ENCODE assay signal across 15 cellular contexts in the genomic region with DNA sequence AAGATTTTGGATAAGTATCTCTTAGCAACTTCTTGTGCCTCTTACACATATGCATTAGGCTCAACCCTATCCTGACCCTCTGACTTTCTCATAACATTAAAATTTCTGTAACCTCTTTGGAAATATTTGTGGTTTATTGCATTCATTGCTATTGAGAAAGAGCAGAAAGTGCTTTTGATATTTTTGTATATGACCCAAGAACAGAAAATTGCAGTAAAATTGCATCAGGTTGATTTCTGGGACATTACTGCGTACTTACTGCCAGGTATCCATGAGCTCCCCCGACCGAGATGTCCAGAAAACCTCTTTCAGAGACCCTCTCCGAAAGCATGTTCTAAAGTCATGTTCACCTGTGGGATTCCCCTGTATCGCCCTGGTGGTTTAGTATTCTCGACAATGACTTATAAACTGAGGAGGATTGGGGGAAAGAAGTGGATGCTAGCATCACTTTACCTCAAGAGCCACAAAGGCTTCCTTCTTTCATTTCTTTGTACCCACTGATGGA. TPM values are rescaled to one million over a fixed set of nuclear protein-coding genes. Genes with fewer than 3 reads are reported as not detected.
DNase-seq lines count a peak whose midpoint lies in the region; ATAC-seq, FAIRE-seq and TF ChIP-seq lines count a peak whose summit lies in the region.
"Had no signal": no experiment of that assay in that cellular context is flagged by ENCODE, and none has a peak within 500 bp of the region (broad histone marks: within the 10 kb centered on the region; RNA-seq: fewer than 3 reads in every experiment).

No MANE protein-coding gene starts in this region.

- POLR2A ChIA-PET in BJ (lab: Charles Lee): no interaction called here

- no peak overlapping the region for H2BK15ac ChIP-seq in mesenchymal stem cell (ENCODE audit: low read depth, poor library complexity, severe bottlenecking)

- no peak overlapping the region for H3K4me3 Mint-ChIP-seq in astrocyte (ENCODE audit: unreplicated experiment)

- no peaks in the 10 kb centered on the region for H3K79me1 ChIP-seq in mesenchymal stem cell (replicated peaks; ENCODE audit: low read length, poor library complexity, severe bottlenecking)

- no peak overlapping the region for H2BK120ac ChIP-seq in mesenchymal stem cell (ENCODE audit: low read depth, low read length)

- H2AFZ ChIP-seq in Karpas-422 (ENCODE audit: low read length) (no peak overlapping the region), astrocyte (ENCODE audit: low read depth, low read length) (no peak overlapping the region), mesenchymal stem cell (ENCODE audit: low read depth, low read length) (no peak overlapping the region)

- H3K9me2 ChIP-seq in Karpas-422 (replicated peaks; ENCODE audit: insufficient read depth, low read length): no peaks in the 10 kb centered on the region

- H4K20me1 ChIP-seq in Karpas-422 (ENCODE audit: insufficient read depth, low read depth, low read length) (no peaks in the 10 kb centered on the region), astrocyte (ENCODE audit: insufficient read depth, low read length) (no peaks in the 10 kb centered on the region)

- FAIRE-seq in astrocyte (lab: Jason Lieb, UNC): no peak
- FAIRE-seq: H1, kidney had no signal

- no peak overlapping the region for H3K4ac ChIP-seq in mesenchymal stem cell (ENCODE audit: low read depth in 1 of 2, low read length in 2 of 2)

- no peak overlapping the region for H3K18ac ChIP-seq in mesenchymal stem cell (ENCODE audit: low read depth in 1 of 2, low read length in 2 of 2)

- no peak overlapping the region for H4K91ac ChIP-seq in mesenchymal stem cell (ENCODE audit: low read length)

- peak; percentile 80 for DNase-seq in BJ (ENCODE audit: low read depth)
- DNase-seq in Karpas-422: peak; percentile 31
- DNase-seq in astrocyte (ENCODE audit: low read depth): peak; percentile 80
- peak; percentile 64 for DNase-seq in mesenchymal stem cell
- DNase-seq in DMS153 (lab: John Stamatoyannopoulos, UW): no peak
- DNase-seq in HT-29 (ENCODE audit: low spot score): no peak
- DNase-seq in NAMALWA (ENCODE audit: low spot score): no peak
- DNase-seq: activated CD4-positive, alpha-beta T cell treated with anti-CD3 and anti-CD28 coated beads for 4 hours; activated naive CD4-positive, alpha-beta T cell treated with Interleukin-2 at 50 U/mL for 16 hours; colonic mucosa; COR-L47; kidney; NCI-H1930 had no signal

- H3K4me2 ChIP-seq in Karpas-422 (ENCODE audit: low read depth, low read length, poor library complexity, severe bottlenecking) (no peak overlapping the region), astrocyte (ENCODE audit: low read length) (no peak overlapping the region), mesenchymal stem cell (ENCODE audit: low read length, poor library complexity, severe bottlenecking) (no peak overlapping the region)

- no peak overlapping the region for H2BK12ac ChIP-seq in mesenchymal stem cell (ENCODE audit: low read length in 2 of 2)

- TF ChIP-seq CTCF in BJ (IDR thresholded peaks at IDR 0.05; ENCODE audit: insufficient read depth, low read depth, low read length): no peak
- TF ChIP-seq CTCF in astrocyte (IDR thresholded peaks at IDR 0.05; ENCODE audit: insufficient read depth, low read depth, low read length): no peak

- H3K9me3 Mint-ChIP-seq in astrocyte (ENCODE audit: unreplicated experiment): no peaks in the 10 kb centered on the region

- no peaks in the 10 kb centered on the region for H3K27me3 Mint-ChIP-seq in astrocyte (ENCODE audit: low read depth, unreplicated experiment)

- no peak overlapping the region for H2BK5ac ChIP-seq in mesenchymal stem cell (ENCODE audit: low read depth, low read length, poor library complexity, severe bottlenecking)

- H3K79me2 ChIP-seq in Karpas-422 (ENCODE audit: low read length) (no peaks in the 10 kb centered on the region), astrocyte (ENCODE audit: insufficient read depth, low read length) (no peaks in the 10 kb centered on the region)

- H3K36me3 ChIP-seq in BJ (ENCODE audit: control insufficient read depth, insufficient read depth, low read length) (no peaks in the 10 kb centered on the region), Karpas-422 (ENCODE audit: insufficient read depth, low read length) (no peaks in the 10 kb centered on the region), astrocyte (ENCODE audit: insufficient read depth, low read length) (no peaks in the 10 kb centered on the region), mesenchymal stem cell (ENCODE audit: control insufficient read depth in 1 of 2, insufficient read depth in 2 of 2, low read depth in 1 of 2, low read length in 2 of 2) (no peaks in the 10 kb centered on the region)
- H3K36me3 ChIP-seq: colonic mucosa had no signal

- H3K4me1 ChIP-seq in Karpas-422 (ENCODE audit: low read length) (no peaks in the 10 kb centered on the region), astrocyte (ENCODE audit: insufficient read depth, low read length) (peaks cover 8% of the 10 kb centered on the region), mesenchymal stem cell (ENCODE audit: control insufficient read depth, insufficient read depth, low read depth, low read length) (peaks cover 3% of the 10 kb centered on the region)
- H3K4me1 ChIP-seq: colonic mucosa had no signal

- H3K27ac ChIP-seq in Karpas-422 (ENCODE audit: low read length) (no peak overlapping the region), astrocyte (ENCODE audit: low read depth, low read length) (peak overlapping the region; percentile 11), mesenchymal stem cell (ENCODE audit: low read length, poor library complexity, severe bottlenecking) (no peak overlapping the region)
- H3K27ac ChIP-seq: colonic mucosa had no signal

- no peak overlapping the region for H3K14ac ChIP-seq in mesenchymal stem cell (ENCODE audit: low read length in 2 of 2)

- no peak overlapping the region for H3K23ac ChIP-seq in mesenchymal stem cell (ENCODE audit: low read length in 2 of 2)

- H3K27me3 ChIP-seq in BJ (ENCODE audit: control insufficient read depth, insufficient read depth, low read length) (no peaks in the 10 kb centered on the region), Karpas-422 (ENCODE audit: low read length) (no peaks in the 10 kb centered on the region), astrocyte (ENCODE audit: insufficient read depth, low read length) (no peaks in the 10 kb centered on the region), mesenchymal stem cell (ENCODE audit: control insufficient read depth in 1 of 2, insufficient read depth in 1 of 2, low read length in 2 of 2) (no peaks in the 10 kb centered on the region)
- H3K27me3 ChIP-seq: colonic mucosa had no signal

- H3K27ac Mint-ChIP-seq in astrocyte (ENCODE audit: unreplicated experiment): no peak overlapping the region

- no peaks in the 10 kb centered on the region for H3K36me3 Mint-ChIP-seq in astrocyte (ENCODE audit: low read depth, unreplicated experiment)

- no peak for ATAC-seq in GM19467 (IDR thresholded peaks at IDR 0.05; ENCODE audit: unreplicated experiment)

- peaks cover 5% of the 10 kb centered on the region for H3K4me1 Mint-ChIP-seq in astrocyte (ENCODE audit: low read depth, unreplicated experiment)

- no peak overlapping the region for H2AK5ac ChIP-seq in mesenchymal stem cell (ENCODE audit: low read length, severe bottlenecking)

- 86% methylated on average over 4 of the region's 6 CpGs for WGBS in mesenchymal stem cell

- no peak overlapping the region for H3K4me3 ChIP-seq in BJ (ENCODE audit: low read depth, low read length)
- no peak overlapping the region for H3K4me3 ChIP-seq in Karpas-422 (ENCODE audit: low read length)
- H3K4me3 ChIP-seq in astrocyte (ENCODE audit: insufficient read depth, low read depth, low read length): no peak overlapping the region
- H3K4me3 ChIP-seq in mesenchymal stem cell (ENCODE audit: insufficient read depth in 1 of 2, low read depth in 1 of 2, low read length in 2 of 2): no peak overlapping the region
- H3K4me3 ChIP-seq: colonic mucosa had no signal

- no peak overlapping the region for H4K8ac ChIP-seq in mesenchymal stem cell (ENCODE audit: low read length)

- H3K9ac ChIP-seq in Karpas-422 (ENCODE audit: low read length) (no peak overlapping the region), astrocyte (ENCODE audit: low read length) (peak overlapping the region; percentile 8), mesenchymal stem cell (ENCODE audit: low read length) (no peak overlapping the region)

- CTCF ChIA-PET in BJ (lab: Yijun Ruan, JAX): no interaction called here

- H3K9me3 ChIP-seq in Karpas-422 (ENCODE audit: low read length) (no peaks in the 10 kb centered on the region), astrocyte (ENCODE audit: insufficient read depth, low read depth, low read length) (no peaks in the 10 kb centered on the region), mesenchymal stem cell (ENCODE audit: control insufficient read depth, low read length) (no peaks in the 10 kb centered on the region)
- H3K9me3 ChIP-seq: colonic mucosa had no signal

RNA-seq across cellular contexts. Expression of gene IL22, which starts 14.5 kb away (rescaled TPM):
- not detected in 2 replicates for polyA plus RNA-seq in BJ (2011; rRNA removed)
- polyA minus RNA-seq in BJ (2011; rRNA and poly(A)+ RNA removed): not detected in 2 replicates
- total RNA-seq in Karpas-422 (2014; rRNA removed; shearing (Covaris generic); ENCODE audit: low replicate concordance): not detected in 2 replicates
- total RNA-seq in astrocyte: not detected in 2 replicates
- polyA plus RNA-seq in mesenchymal stem cell (2013, experiment 1 of 2): not detected
- polyA plus RNA-seq in mesenchymal stem cell (2013, experiment 2 of 2): not detected
- not detected in 2 replicates for total RNA-seq in HT-29 (2014; rRNA removed; shearing (Covaris generic))
- total RNA-seq: colonic mucosa, H1, kidney had no signal
- polyA plus RNA-seq: H1 had no signal

RNA-seq across cellular contexts. Expression of gene IL26, which starts 42.3 kb away (rescaled TPM):
- not detected in 2 replicates for polyA plus RNA-seq in BJ (2011; rRNA removed)
- polyA minus RNA-seq in BJ (2011; rRNA and poly(A)+ RNA removed): not detected in 2 replicates
- total RNA-seq in Karpas-422 (2014; rRNA removed; shearing (Covaris generic); ENCODE audit: low replicate concordance): not detected in 2 replicates
- not detected in 2 replicates for total RNA-seq in astrocyte
- not detected for polyA plus RNA-seq in mesenchymal stem cell (2013, experiment 1 of 2)
- not detected for polyA plus RNA-seq in mesenchymal stem cell (2013, experiment 2 of 2)
- total RNA-seq in HT-29 (2014; rRNA removed; shearing (Covaris generic)): not detected in 2 replicates
- total RNA-seq: colonic mucosa, H1, kidney had no signal
- polyA plus RNA-seq: H1 had no signal

Comparison
In these comparisons a context has a peak if more than half of its experiments do, and no peak if none do; other contexts are left out.
1. DNase-seq: peak in BJ (single experiment), Karpas-422 (single experiment), astrocyte (single experiment) and mesenchymal stem cell (single experiment); none in DMS153 (single experiment), HT-29 (single experiment) and NAMALWA (single experiment).